ENCODE assay signal across 24 cellular contexts in genomic region chr11:135006800-135007199, GRCh38.
A peak's percentile ranks its signal among the peaks of the same experiment; 100 is the strongest.
DNase-seq lines count a peak whose midpoint lies in the region; ATAC-seq and TF ChIP-seq lines count a peak whose summit lies in the region.
"Had no signal": no experiment of that assay in that cellular context is flagged by ENCODE, and none has a peak within 500 bp of the region (broad histone marks: within the 10 kb centered on the region; RNA-seq: fewer than 3 reads in every experiment).

No MANE protein-coding gene starts in this region.

- no peak for ATAC-seq in activated CD8-positive, alpha-beta T cell treated with anti-CD3 and anti-CD28 coated beads, Interleukin-2, amount 10 ng/mL, durations not matched to agents 7 days and 5 days
- no peak for ATAC-seq in sciatic nerve
- ATAC-seq: mucosa of descending colon, Panc1 had no signal

- peaks cover 4% of the 10 kb centered on the region for H3K27me3 Mint-ChIP-seq in brain
- H3K27me3 Mint-ChIP-seq in activated CD8-positive, alpha-beta T cell treated with anti-CD3 and anti-CD28 coated beads, Interleukin-2, amount 10 ng/mL, durations not matched to agents 7 days and 5 days (ENCODE audit: low read depth), result no peaks in the 10 kb centered on the region
- H3K27me3 Mint-ChIP-seq: stimulated activated naive CD8-positive, alpha-beta T cell treated with anti-CD3 and anti-CD28 coated beads, Interleukin-15, Interleukin-2, amounts not matched to agents 100 ng/mL and 50 ng/mL, for 24 hours had no signal

- H3K4me3 Mint-ChIP-seq in brain, result peak overlapping the region in 2 of 5 experiments; percentile 57 to 65
- H3K4me3 Mint-ChIP-seq in activated CD8-positive, alpha-beta T cell treated with anti-CD3 and anti-CD28 coated beads, Interleukin-2, amount 10 ng/mL, durations not matched to agents 7 days and 5 days, result no peak overlapping the region
- H3K4me3 Mint-ChIP-seq: CD8-positive, alpha-beta memory T cell; stimulated activated naive CD8-positive, alpha-beta T cell treated with anti-CD3 and anti-CD28 coated beads, Interleukin-15, Interleukin-2, amounts not matched to agents 100 ng/mL and 50 ng/mL, for 24 hours had no signal

- peak overlapping the region in 4 of 5 experiments; percentile 1 to 94 (median 90) for H3K27ac Mint-ChIP-seq in brain
- H3K27ac Mint-ChIP-seq in activated CD8-positive, alpha-beta T cell treated with anti-CD3 and anti-CD28 coated beads, Interleukin-2, amount 10 ng/mL, durations not matched to agents 7 days and 5 days, result no peak overlapping the region
- H3K27ac Mint-ChIP-seq: CD8-positive, alpha-beta memory T cell; stimulated activated naive CD8-positive, alpha-beta T cell treated with anti-CD3 and anti-CD28 coated beads, Interleukin-15, Interleukin-2, amounts not matched to agents 100 ng/mL and 50 ng/mL, for 24 hours had no signal

- POLR2A ChIA-PET in activated CD8-positive, alpha-beta T cell treated with anti-CD3 and anti-CD28 coated beads, Interleukin-2, amount 10 ng/mL, durations not matched to agents 7 days and 5 days (lab: Charles Lee), result no interaction called here

- intact Hi-C loops in sciatic nerve (cut with DNase I), result no loop called here

- H3K9me3 Mint-ChIP-seq in brain, result peaks cover 0 to 16% (median 3%) of the 10 kb centered on the region in 5 experiments
- no peaks in the 10 kb centered on the region for H3K9me3 Mint-ChIP-seq in activated CD8-positive, alpha-beta T cell treated with anti-CD3 and anti-CD28 coated beads, Interleukin-2, amount 10 ng/mL, durations not matched to agents 7 days and 5 days (ENCODE audit: insufficient read depth)

- H3K36me3 Mint-ChIP-seq in brain, result no peaks in the 10 kb centered on the region
- H3K36me3 Mint-ChIP-seq in activated CD8-positive, alpha-beta T cell treated with anti-CD3 and anti-CD28 coated beads, Interleukin-2, amount 10 ng/mL, durations not matched to agents 7 days and 5 days (ENCODE audit: low read depth), result no peaks in the 10 kb centered on the region
- H3K36me3 Mint-ChIP-seq: CD8-positive, alpha-beta memory T cell had no signal

- no peak for TF ChIP-seq CTCF in brain (conservative IDR thresholded peaks at IDR 0.05)

- H3K27ac ChIP-seq in substantia nigra (ENCODE audit: low read depth, low read length, poor library complexity, severe bottlenecking), result peak overlapping the region; percentile 81
- H3K27ac ChIP-seq: 22Rv1, brain microvascular endothelial cell, colonic mucosa had no signal

- H3K4me1 Mint-ChIP-seq in brain, result peaks cover 46% of the 10 kb centered on the region
- no peaks in the 10 kb centered on the region for H3K4me1 Mint-ChIP-seq in activated CD8-positive, alpha-beta T cell treated with anti-CD3 and anti-CD28 coated beads, Interleukin-2, amount 10 ng/mL, durations not matched to agents 7 days and 5 days (ENCODE audit: low read depth)
- H3K4me1 Mint-ChIP-seq: CD8-positive, alpha-beta memory T cell had no signal

- CTCF ChIA-PET in activated CD8-positive, alpha-beta T cell treated with anti-CD3 and anti-CD28 coated beads, Interleukin-2, amount 10 ng/mL, durations not matched to agents 7 days and 5 days (lab: Charles Lee), result no interaction called here

- peak; percentile 53 for DNase-seq in DMS 273 (lab: John Stamatoyannopoulos, UW; ENCODE audit: unreplicated experiment)
- DNase-seq in DMS 273 treated with DMSO at 0.1 percent for 48 hours (lab: John Stamatoyannopoulos, UW), result no peak
- peak; percentile 88 for DNase-seq in medulla oblongata (ENCODE audit: extremely low spot score)
- DNase-seq in substantia nigra (lab: John Stamatoyannopoulos, UW), result peak in 38 of 49 donors; percentile 16 to 82 (median 54)
- no peak for DNase-seq in activated CD8-positive, alpha-beta T cell treated with anti-CD3 and anti-CD28 coated beads, Interleukin-2, amount 10 ng/mL, durations not matched to agents 7 days and 5 days
- DNase-seq in sciatic nerve (ENCODE audit: low spot score), result no peak
- no peak for DNase-seq in kidney tubule cell (ENCODE audit: low spot score)
- DNase-seq: activated CD8-positive, alpha-beta memory T cell treated with anti-CD3 and anti-CD28 coated beads, Interleukin-2, amount 50 U/mL, for 48 hours; brain microvascular endothelial cell; CD8-positive, alpha-beta memory T cell; colonic mucosa; GOT3; Karpas-422; mucosa of descending colon; NCI-H187; NK-92 treated with Interleukin-12 subunit alpha and Interleukin-12 subunit beta, amount 100 ng/mL, for 24 hours; retina; stimulated activated CD4-positive, alpha-beta T cell treated with anti-CD3 and anti-CD28 coated beads, Interleukin-4, amount 100 ng/mL, for 4 hours; T-helper 2 cell; trophoblast cell had no signal

Comparison
In these comparisons a context has a peak if more than half of its experiments do, and no peak if none do; other contexts are left out.
1. DNase-seq: peak in DMS 273 (single experiment), medulla oblongata (single experiment) and substantia nigra (38 of 49); none in DMS 273 treated with DMSO at 0.1 percent for 48 hours (single experiment), activated CD8-positive, alpha-beta T cell treated with anti-CD3 and anti-CD28 coated beads, Interleukin-2, amount 10 ng/mL, durations not matched to agents 7 days and 5 days (single experiment), sciatic nerve (single experiment) and kidney tubule cell (single experiment).